Comparison of ENCODE assay signal across 17 cellular contexts in genomic region chr18:37364237-37364636, GRCh38.
A peak's percentile ranks its signal among the peaks of the same experiment; 100 is the strongest.
DNase-seq lines count a peak whose midpoint lies in the region; ATAC-seq, FAIRE-seq and TF ChIP-seq lines count a peak whose summit lies in the region.
"Had no signal": no experiment of that assay in that cellular context is flagged by ENCODE, and none has a peak within 500 bp of the region (broad histone marks: within the 10 kb centered on the region; RNA-seq: fewer than 3 reads in every experiment).

No MANE protein-coding gene starts in this region.

- H3K27me3 ChIP-seq in heart left ventricle: peaks cover 0 to 36% (median 3%) of the 10 kb centered on the region in 9 donors
- H3K27me3 ChIP-seq in pancreas: no peaks in the 10 kb centered on the region
- H3K27me3 ChIP-seq: colonic mucosa had no signal

- intact Hi-C loops in heart left ventricle (cut with DNase I) (no loop called here), pancreas (cut with DNase I) (no loop called here)

- WGBS in heart left ventricle, 4 donors: 38 to 56% (median 49%) methylated on average over 2 of the region's 2 CpGs
- WGBS in pancreas, 2 donors: 44 to 52% methylated on average over 2 of the region's 2 CpGs

- no peaks in the 10 kb centered on the region for H3K9me3 ChIP-seq in heart left ventricle
- no peaks in the 10 kb centered on the region for H3K9me3 ChIP-seq in pancreas
- H3K9me3 ChIP-seq: colonic mucosa, sigmoid colon, SK-N-SH had no signal

- H3K27ac ChIP-seq in heart left ventricle (no peak overlapping the region), pancreas (no peak overlapping the region)
- H3K27ac ChIP-seq: colonic mucosa, KMS-11, sigmoid colon had no signal

- no peak for TF ChIP-seq CTCF in heart left ventricle (IDR thresholded peaks at IDR 0.05)
- no peak for TF ChIP-seq CTCF in pancreas (IDR thresholded peaks at IDR 0.05)

- ATAC-seq in heart left ventricle: peak; percentile 74 to 89 (median 80)
- peak; percentile 38 to 88 (median 75) for ATAC-seq in pancreas
- ATAC-seq in HG03565 (IDR thresholded peaks at IDR 0.05; ENCODE audit: unreplicated experiment): no peak

- FAIRE-seq in pancreas (lab: Jason Lieb, UNC): no peak
- FAIRE-seq: frontal cortex had no signal

- no peak for TF ChIP-seq POLR2A in heart left ventricle (IDR thresholded peaks at IDR 0.05)

- DNase-seq in DMS79 treated with DMSO at 0.1 percent for 48 hours (lab: John Stamatoyannopoulos, UW) (peak; percentile 37), NCI-H1105 (lab: John Stamatoyannopoulos, UW) (peak; percentile 25), heart left ventricle (peak; percentile 37 to 83 (median 78)), pancreas (peak; percentile 32 to 84 (median 66)), D341Med (ENCODE audit: low spot score) (no peak), GM03348 (ENCODE audit: low spot score) (no peak), NCI-H1436 (lab: John Stamatoyannopoulos, UW) (no peak)
- DNase-seq: activated CD4-positive, alpha-beta T cell treated with anti-CD3 and anti-CD28 coated beads for 4 hours; activated CD8-positive, alpha-beta memory T cell treated with anti-CD3 and anti-CD28 coated beads, Interleukin-2, amount 50 U/mL, for 48 hours; colonic mucosa; NCI-H1694; NCI-H526; sigmoid colon; SK-N-SH had no signal

- H3K4me3 ChIP-seq in heart left ventricle: no peak overlapping the region
- no peak overlapping the region for H3K4me3 ChIP-seq in pancreas
- H3K4me3 ChIP-seq: colonic mucosa, sigmoid colon had no signal

- H3K4me1 ChIP-seq in heart left ventricle (peaks cover 0 to 12% (median 0%) of the 10 kb centered on the region in 12 donors), pancreas (peaks cover 0 to 6% (median 0%) of the 10 kb centered on the region in 3 donors)
- H3K4me1 ChIP-seq: colonic mucosa, sigmoid colon had no signal

- H3K36me3 ChIP-seq in heart left ventricle: no peaks in the 10 kb centered on the region
- H3K36me3 ChIP-seq in pancreas: no peaks in the 10 kb centered on the region
- H3K36me3 ChIP-seq: colonic mucosa, sigmoid colon had no signal

Comparison
In these comparisons a context has a peak if more than half of its experiments do, and no peak if none do; other contexts are left out.
1. DNase-seq: peak in DMS79 treated with DMSO at 0.1 percent for 48 hours (single experiment), NCI-H1105 (single experiment), heart left ventricle (5 of 5) and pancreas (6 of 6); none in D341Med (single experiment), GM03348 (single experiment) and NCI-H1436 (single experiment).